ENCODE assay signal across 27 cellular contexts in the genomic region with DNA sequence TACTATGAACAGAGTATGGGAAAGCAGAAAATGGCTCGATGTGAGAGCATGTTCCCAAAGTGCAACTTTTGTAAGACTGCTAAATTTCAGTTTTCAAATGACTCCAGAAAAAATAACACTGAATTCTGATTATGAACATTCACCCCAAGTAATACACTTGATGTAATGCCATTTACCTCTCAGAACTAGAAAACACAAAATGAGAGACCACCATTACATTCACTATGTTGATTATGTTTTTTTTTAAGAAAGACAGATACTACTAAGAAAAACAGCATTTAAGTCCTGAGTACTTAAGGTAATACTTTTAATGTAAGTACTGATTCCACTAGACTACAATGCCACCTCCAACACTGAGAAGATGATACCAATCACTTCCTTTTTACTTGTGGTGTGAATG.
"Had no signal": no experiment of that assay in that cellular context is flagged by ENCODE, and none has a peak within 500 bp of the region (broad histone marks: within the 10 kb centered on the region; RNA-seq: fewer than 3 reads in every experiment).

No MANE protein-coding gene starts in this region.

- H3K27me3 ChIP-seq: dorsolateral prefrontal cortex, gastrocnemius medialis, heart left ventricle, hepatocyte, sigmoid colon, testis, tibial artery had no signal

- H3K27ac ChIP-seq: dorsolateral prefrontal cortex, epithelial cell of prostate, gastrocnemius medialis, heart left ventricle, hepatocyte, psoas muscle, sigmoid colon, testis, tibial artery had no signal

- H3K9me3 Mint-ChIP-seq: memory B cell; nephron; stimulated activated memory B cell treated with anti-CD40 and anti-IgM and Interleukin-4, amounts not matched to agents 10 μg/mL and 1 μg/mL and 100 μg/mL, for 72 hours; type B pancreatic cell had no signal

- H3K27me3 Mint-ChIP-seq: memory B cell; stimulated activated memory B cell treated with anti-CD40 and anti-IgM and Interleukin-4, amounts not matched to agents 10 μg/mL and 1 μg/mL and 100 μg/mL, for 72 hours; type B pancreatic cell had no signal

- H3K27ac Mint-ChIP-seq: memory B cell; stimulated activated memory B cell treated with anti-CD40 and anti-IgM and Interleukin-4, amounts not matched to agents 10 μg/mL and 1 μg/mL and 100 μg/mL, for 72 hours; type B pancreatic cell had no signal

- FAIRE-seq: colon, kidney had no signal

- H2AFZ ChIP-seq: hepatocyte had no signal

- H3K4me3 Mint-ChIP-seq: memory B cell; nephron; stimulated activated memory B cell treated with anti-CD40 and anti-IgM and Interleukin-4, amounts not matched to agents 10 μg/mL and 1 μg/mL and 100 μg/mL, for 72 hours; type B pancreatic cell had no signal

- H3K9me3 ChIP-seq: gastrocnemius medialis, heart left ventricle, psoas muscle, sigmoid colon, testis, tibial artery had no signal

- H3K4me2 ChIP-seq: hepatocyte had no signal

- H3K4me3 ChIP-seq: dorsolateral prefrontal cortex, gastrocnemius medialis, heart left ventricle, hepatocyte, lung, psoas muscle, sigmoid colon, testis, tibial artery had no signal

- DNase-seq: dorsolateral prefrontal cortex; effector CD4-positive, alpha-beta T cell; foreskin fibroblast; gastrocnemius medialis; heart left ventricle; kidney; nucleus accumbens; posterior cingulate gyrus; psoas muscle; right cardiac atrium; sigmoid colon; stimulated activated CD4-positive, alpha-beta T cell treated with anti-CD3 and anti-CD28 coated beads, Interleukin-2, amount 100 ng/mL, for 24 hours; stimulated activated CD4-positive, alpha-beta T cell treated with anti-CD3 and anti-CD28 coated beads, Interleukin-4, amount 100 ng/mL, for 24 hours; stimulated activated naive CD8-positive, alpha-beta T cell treated with anti-CD3 and anti-CD28 coated beads, Interleukin-15, Interleukin-2, amounts not matched to agents 100 U/mL and 50 U/mL, for 24 hours; substantia nigra; testis; tibial artery had no signal

- ATAC-seq: esophagus mucosa; gastrocnemius medialis; heart left ventricle; left lobe of liver; psoas muscle; right cardiac atrium; stimulated activated memory B cell treated with anti-CD40 and anti-IgM and Interleukin-4, amounts not matched to agents 10 μg/mL and 1 μg/mL and 100 μg/mL, for 72 hours; stimulated activated naive CD8-positive, alpha-beta T cell treated with anti-CD3 and anti-CD28 coated beads, Interleukin-15, Interleukin-2, amounts not matched to agents 100 U/mL and 50 U/mL, for 24 hours had no signal
